16 cellular contexts compared by ENCODE assay signal in the genomic region with DNA sequence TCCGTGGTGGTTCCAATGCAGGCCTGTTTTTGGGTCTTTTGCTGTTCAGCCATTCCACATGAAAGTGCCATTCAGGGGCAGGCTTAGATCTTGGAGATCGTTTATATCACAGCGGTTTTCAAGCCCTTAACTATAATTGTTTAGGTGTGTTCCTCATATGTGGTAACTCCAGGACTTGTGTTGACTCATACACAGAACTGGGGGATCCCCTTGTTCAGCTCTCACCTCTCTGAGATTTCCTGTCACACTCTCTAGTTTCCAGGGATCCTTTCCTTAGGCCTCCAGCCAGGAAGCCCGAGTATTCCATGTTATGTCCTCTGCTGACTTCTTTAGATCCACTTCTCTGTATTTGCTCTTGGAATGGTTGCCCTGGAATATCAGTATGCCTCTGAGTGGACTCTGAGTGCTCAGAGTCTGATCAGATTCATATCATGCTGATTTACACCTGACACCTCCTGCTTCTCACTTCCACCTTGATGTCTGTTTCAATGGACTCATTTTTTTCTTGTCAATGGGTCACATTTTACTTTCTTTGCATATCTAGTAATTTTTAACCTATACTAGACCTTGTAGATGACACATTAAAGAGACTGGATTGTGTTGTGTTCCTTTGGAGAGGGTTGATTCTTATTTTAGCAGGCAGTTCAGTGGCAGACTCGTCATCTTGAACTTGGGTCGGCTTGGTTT. TPM values are rescaled to one million over a fixed set of nuclear protein-coding genes. Genes with fewer than 3 reads are reported as not detected.
DNase-seq lines count a peak whose midpoint lies in the region; ATAC-seq and TF ChIP-seq lines count a peak whose summit lies in the region.
"Had no signal": no experiment of that assay in that cellular context is flagged by ENCODE, and none has a peak within 500 bp of the region (broad histone marks: within the 10 kb centered on the region; RNA-seq: fewer than 3 reads in every experiment).

No MANE protein-coding gene starts in this region.

- intact Hi-C loops in activated CD8-positive, alpha-beta T cell treated with anti-CD3 and anti-CD28 coated beads for 36 hours (cut with micrococcal nuclease): no loop called here
- intact Hi-C loops in breast epithelium (cut with DNase I; ENCODE audit: low total_unique reads): no loop called here

- no peak overlapping the region for H3K4me3 Mint-ChIP-seq in activated CD8-positive, alpha-beta T cell treated with anti-CD3 and anti-CD28 coated beads for 36 hours
- H3K4me3 Mint-ChIP-seq in activated CD8-positive, alpha-beta T cell treated with anti-CD3 and anti-CD28 coated beads, Interleukin-2, amount 10 ng/mL, durations not matched to agents 7 days and 5 days: no peak overlapping the region
- H3K4me3 Mint-ChIP-seq in activated naive CD8-positive, alpha-beta T cell treated with anti-CD3 and anti-CD28 coated beads, Interleukin-2, amount 50 U/mL, for 24 hours: no peak overlapping the region
- H3K4me3 Mint-ChIP-seq in stimulated activated naive CD8-positive, alpha-beta T cell treated with anti-CD3 and anti-CD28 coated beads, Interleukin-15, Interleukin-2, amounts not matched to agents 100 ng/mL and 50 ng/mL, for 24 hours: no peak overlapping the region
- H3K4me3 Mint-ChIP-seq: CD4-positive, alpha-beta T cell had no signal

- ATAC-seq in activated CD8-positive, alpha-beta T cell treated with anti-CD3 and anti-CD28 coated beads for 36 hours: peak; percentile 88
- ATAC-seq in activated CD8-positive, alpha-beta T cell treated with anti-CD3 and anti-CD28 coated beads, Interleukin-2, amount 10 ng/mL, durations not matched to agents 7 days and 5 days: no peak
- ATAC-seq in GM18868 (IDR thresholded peaks at IDR 0.05; ENCODE audit: unreplicated experiment): peak; percentile 41
- peak; percentile 73 for ATAC-seq in activated naive CD8-positive, alpha-beta T cell treated with anti-CD3 and anti-CD28 coated beads, Interleukin-2, amount 50 U/mL, for 24 hours
- ATAC-seq: K562 had no signal

- H3K27ac ChIP-seq in breast epithelium: no peak overlapping the region

- CTCF ChIA-PET in activated CD8-positive, alpha-beta T cell treated with anti-CD3 and anti-CD28 coated beads for 36 hours (lab: Charles Lee): no interaction called here
- CTCF ChIA-PET in activated CD8-positive, alpha-beta T cell treated with anti-CD3 and anti-CD28 coated beads, Interleukin-2, amount 10 ng/mL, durations not matched to agents 7 days and 5 days (lab: Charles Lee): interaction anchor here (1.4 kb wide), 1 partner anchor 36 kb away, joined by 3 read pairs; no protein-coding TSS in a partner anchor

- peaks cover 16% of the 10 kb centered on the region for H3K4me1 Mint-ChIP-seq in activated CD8-positive, alpha-beta T cell treated with anti-CD3 and anti-CD28 coated beads for 36 hours (ENCODE audit: low read depth)
- H3K4me1 Mint-ChIP-seq in activated CD8-positive, alpha-beta T cell treated with anti-CD3 and anti-CD28 coated beads, Interleukin-2, amount 10 ng/mL, durations not matched to agents 7 days and 5 days (ENCODE audit: low read depth): peaks cover 15% of the 10 kb centered on the region
- peaks cover 13% of the 10 kb centered on the region for H3K4me1 Mint-ChIP-seq in activated naive CD8-positive, alpha-beta T cell treated with anti-CD3 and anti-CD28 coated beads, Interleukin-2, amount 50 U/mL, for 24 hours
- H3K4me1 Mint-ChIP-seq in stimulated activated naive CD8-positive, alpha-beta T cell treated with anti-CD3 and anti-CD28 coated beads, Interleukin-15, Interleukin-2, amounts not matched to agents 100 ng/mL and 50 ng/mL, for 24 hours (ENCODE audit: low read depth): peaks cover 14% of the 10 kb centered on the region

- DNase-seq in activated CD8-positive, alpha-beta T cell treated with anti-CD3 and anti-CD28 coated beads for 36 hours: no peak
- DNase-seq in activated CD8-positive, alpha-beta T cell treated with anti-CD3 and anti-CD28 coated beads, Interleukin-2, amount 10 ng/mL, durations not matched to agents 7 days and 5 days: no peak
- no peak for DNase-seq in activated naive CD8-positive, alpha-beta T cell treated with anti-CD3 and anti-CD28 coated beads, Interleukin-2, amount 50 U/mL, for 24 hours
- DNase-seq in breast epithelium (ENCODE audit: low spot score in 2 of 2) (no peak), C1 segment of cervical spinal cord (lab: John Stamatoyannopoulos, UW) (no peak), NCI-H446 treated with DMSO at 0.1 percent for 48 hours (lab: John Stamatoyannopoulos, UW) (no peak)
- DNase-seq: CD4-positive, alpha-beta T cell; DMS79 treated with DMSO at 0.1 percent for 48 hours; GDM1; NCI-H1436 treated with DMSO at 0.1 percent for 48 hours; NCI-H2107; NCI-H226; NCI-H526 treated with DMSO at 0.1 percent for 48 hours had no signal

- no peak overlapping the region for H3K4me3 ChIP-seq in breast epithelium
- H3K4me3 ChIP-seq: K562 had no signal

- POLR2A ChIA-PET in activated CD8-positive, alpha-beta T cell treated with anti-CD3 and anti-CD28 coated beads for 36 hours (lab: Charles Lee): interaction anchor here (0.5 to 0.7 kb wide), 3 partner anchors 11 to 923 kb away, joined by 3 to 5 read pairs (median 3); no protein-coding TSS in a partner anchor
- POLR2A ChIA-PET in activated CD8-positive, alpha-beta T cell treated with anti-CD3 and anti-CD28 coated beads, Interleukin-2, amount 10 ng/mL, durations not matched to agents 7 days and 5 days (lab: Charles Lee): no interaction called here

- H3K27ac Mint-ChIP-seq in activated CD8-positive, alpha-beta T cell treated with anti-CD3 and anti-CD28 coated beads for 36 hours: no peak overlapping the region
- no peak overlapping the region for H3K27ac Mint-ChIP-seq in activated CD8-positive, alpha-beta T cell treated with anti-CD3 and anti-CD28 coated beads, Interleukin-2, amount 10 ng/mL, durations not matched to agents 7 days and 5 days
- H3K27ac Mint-ChIP-seq in activated naive CD8-positive, alpha-beta T cell treated with anti-CD3 and anti-CD28 coated beads, Interleukin-2, amount 50 U/mL, for 24 hours: no peak overlapping the region
- H3K27ac Mint-ChIP-seq in stimulated activated naive CD8-positive, alpha-beta T cell treated with anti-CD3 and anti-CD28 coated beads, Interleukin-15, Interleukin-2, amounts not matched to agents 100 ng/mL and 50 ng/mL, for 24 hours: peak overlapping the region; percentile 19
- H3K27ac Mint-ChIP-seq: CD4-positive, alpha-beta T cell had no signal

- H3K4me1 ChIP-seq in breast epithelium: no peaks in the 10 kb centered on the region

- H3K36me3 ChIP-seq in breast epithelium: no peaks in the 10 kb centered on the region

- peaks cover 3% of the 10 kb centered on the region for H3K36me3 Mint-ChIP-seq in activated CD8-positive, alpha-beta T cell treated with anti-CD3 and anti-CD28 coated beads for 36 hours (ENCODE audit: low read depth)
- peaks cover 10% of the 10 kb centered on the region for H3K36me3 Mint-ChIP-seq in activated CD8-positive, alpha-beta T cell treated with anti-CD3 and anti-CD28 coated beads, Interleukin-2, amount 10 ng/mL, durations not matched to agents 7 days and 5 days (ENCODE audit: low read depth)
- H3K36me3 Mint-ChIP-seq in activated naive CD8-positive, alpha-beta T cell treated with anti-CD3 and anti-CD28 coated beads, Interleukin-2, amount 50 U/mL, for 24 hours (ENCODE audit: low read depth): peaks cover 2% of the 10 kb centered on the region
- peaks cover 6% of the 10 kb centered on the region for H3K36me3 Mint-ChIP-seq in stimulated activated naive CD8-positive, alpha-beta T cell treated with anti-CD3 and anti-CD28 coated beads, Interleukin-15, Interleukin-2, amounts not matched to agents 100 ng/mL and 50 ng/mL, for 24 hours (ENCODE audit: low read depth)

- peaks cover 0 to 11% of the 10 kb centered on the region in 2 donors for H3K9me3 ChIP-seq in breast epithelium

- no peak for TF ChIP-seq CTCF in activated CD8-positive, alpha-beta T cell treated with anti-CD3 and anti-CD28 coated beads for 36 hours (IDR thresholded peaks at IDR 0.05)
- no peak for TF ChIP-seq CTCF in breast epithelium (IDR thresholded peaks at IDR 0.05)

- H3K27me3 ChIP-seq in breast epithelium: peaks cover 0 to 66% of the 10 kb centered on the region in 2 donors

- no peak for TF ChIP-seq POLR2A in breast epithelium (IDR thresholded peaks at IDR 0.05)

- peaks cover 5% of the 10 kb centered on the region for H3K27me3 Mint-ChIP-seq in activated CD8-positive, alpha-beta T cell treated with anti-CD3 and anti-CD28 coated beads for 36 hours
- peaks cover 21% of the 10 kb centered on the region for H3K27me3 Mint-ChIP-seq in activated CD8-positive, alpha-beta T cell treated with anti-CD3 and anti-CD28 coated beads, Interleukin-2, amount 10 ng/mL, durations not matched to agents 7 days and 5 days (ENCODE audit: low read depth)
- H3K27me3 Mint-ChIP-seq in activated naive CD8-positive, alpha-beta T cell treated with anti-CD3 and anti-CD28 coated beads, Interleukin-2, amount 50 U/mL, for 24 hours: peaks cover 3% of the 10 kb centered on the region
- peaks cover 15% of the 10 kb centered on the region for H3K27me3 Mint-ChIP-seq in stimulated activated naive CD8-positive, alpha-beta T cell treated with anti-CD3 and anti-CD28 coated beads, Interleukin-15, Interleukin-2, amounts not matched to agents 100 ng/mL and 50 ng/mL, for 24 hours
- H3K27me3 Mint-ChIP-seq: CD4-positive, alpha-beta T cell had no signal

- H3K9me3 Mint-ChIP-seq in activated CD8-positive, alpha-beta T cell treated with anti-CD3 and anti-CD28 coated beads for 36 hours: peaks cover 20% of the 10 kb centered on the region
- peaks cover 14% of the 10 kb centered on the region for H3K9me3 Mint-ChIP-seq in activated CD8-positive, alpha-beta T cell treated with anti-CD3 and anti-CD28 coated beads, Interleukin-2, amount 10 ng/mL, durations not matched to agents 7 days and 5 days (ENCODE audit: insufficient read depth)
- peaks cover 17% of the 10 kb centered on the region for H3K9me3 Mint-ChIP-seq in activated naive CD8-positive, alpha-beta T cell treated with anti-CD3 and anti-CD28 coated beads, Interleukin-2, amount 50 U/mL, for 24 hours
- H3K9me3 Mint-ChIP-seq in stimulated activated naive CD8-positive, alpha-beta T cell treated with anti-CD3 and anti-CD28 coated beads, Interleukin-15, Interleukin-2, amounts not matched to agents 100 ng/mL and 50 ng/mL, for 24 hours: peaks cover 8% of the 10 kb centered on the region

RNA-seq across cellular contexts. Expression of gene NTSR1, which starts 13.0 kb away (rescaled TPM):
- total RNA-seq in activated CD8-positive, alpha-beta T cell treated with anti-CD3 and anti-CD28 coated beads for 36 hours: not detected
- under 1 TPM; 0.13 to 0.21 TPM for total RNA-seq in activated CD8-positive, alpha-beta T cell treated with anti-CD3 and anti-CD28 coated beads, Interleukin-2, amount 10 ng/mL, durations not matched to agents 7 days and 5 days
- total RNA-seq in breast epithelium: under 1 TPM in 1 of 3 donors, not detected in 2; under 0.01 TPM
